12 cellular contexts compared by ENCODE assay signal in genomic region chr10:109967739-109968088, GRCh38. TPM values are rescaled to one million over a fixed set of nuclear protein-coding genes. Genes with fewer than 3 reads are reported as not detected.
DNase-seq lines count a peak whose midpoint lies in the region; ATAC-seq, FAIRE-seq and TF ChIP-seq lines count a peak whose summit lies in the region.
"Had no signal": no experiment of that assay in that cellular context is flagged by ENCODE, and none has a peak within 500 bp of the region (broad histone marks: within the 10 kb centered on the region; RNA-seq: fewer than 3 reads in every experiment).

No MANE protein-coding gene starts in this region.

- H3K4me2 ChIP-seq in GM23248 (ENCODE audit: unreplicated experiment), result peak overlapping the region; percentile 66
- peak overlapping the region; percentile 83 for H3K4me2 ChIP-seq in astrocyte (ENCODE audit: low read length)
- peak overlapping the region; percentile 79 for H3K4me2 ChIP-seq in HepG2 (ENCODE audit: low read depth, low read length)
- H3K4me2 ChIP-seq in parathyroid adenoma (ENCODE audit: low read length), result no peak overlapping the region

- TF ChIP-seq POLR2A in HepG2 (IDR thresholded peaks at IDR 0.05; ENCODE audit: insufficient read depth in 1 of 2, low read depth in 2 of 2, low read length in 2 of 2), result no peak
- TF ChIP-seq POLR2A in GM12891 (IDR thresholded peaks at IDR 0.05; ENCODE audit: low read depth, low read length), result no peak

- no peaks in the 10 kb centered on the region for H3K9me3 Mint-ChIP-seq in astrocyte (ENCODE audit: unreplicated experiment)
- H3K9me3 Mint-ChIP-seq: activated CD4-positive, alpha-beta T cell treated with anti-CD3 and anti-CD28 coated beads, Interleukin-2, amount 10 ng/mL, durations not matched to agents 7 days and 5 days had no signal

- H3K4me1 Mint-ChIP-seq in astrocyte (ENCODE audit: low read depth, unreplicated experiment), result peaks cover 24% of the 10 kb centered on the region
- H3K4me1 Mint-ChIP-seq: activated CD4-positive, alpha-beta T cell treated with anti-CD3 and anti-CD28 coated beads, Interleukin-2, amount 10 ng/mL, durations not matched to agents 7 days and 5 days had no signal

- H3K79me2 ChIP-seq in GM23248 (ENCODE audit: insufficient read depth), result no peaks in the 10 kb centered on the region
- no peaks in the 10 kb centered on the region for H3K79me2 ChIP-seq in astrocyte (ENCODE audit: insufficient read depth, low read length)
- no peaks in the 10 kb centered on the region for H3K79me2 ChIP-seq in HepG2 (ENCODE audit: insufficient read depth, low read length)
- H3K79me2 ChIP-seq in parathyroid adenoma, result no peaks in the 10 kb centered on the region

- H3K9ac ChIP-seq in GM23248, result peak overlapping the region; percentile 12; the same call in 1 of the 2 replicates
- H3K9ac ChIP-seq in astrocyte (ENCODE audit: low read length), result peak overlapping the region; percentile 74
- peak overlapping the region; percentile 29; the same call in 1 of the 2 replicates for H3K9ac ChIP-seq in HepG2 (ENCODE audit: insufficient read depth, low read depth, low read length)
- no peak overlapping the region for H3K9ac ChIP-seq in parathyroid adenoma

- H3K27ac ChIP-seq in GM23248 (peak overlapping the region; percentile 52; the same call in 1 of the 2 replicates), astrocyte (ENCODE audit: low read depth, low read length) (peak overlapping the region; percentile 83), HepG2 (ENCODE audit: extremely low read length, insufficient read depth, low read length) (peak overlapping the region; percentile 62), parathyroid adenoma (no peak overlapping the region)

- H3K4me3 ChIP-seq in GM23248, result no peak overlapping the region
- peak overlapping the region; percentile 41 for H3K4me3 ChIP-seq in astrocyte (ENCODE audit: insufficient read depth, low read depth, low read length)
- H3K4me3 ChIP-seq in HepG2 (replicated peaks in 1 of 3; ENCODE audit: insufficient read depth in 1 of 3, low read depth in 2 of 3, low read length in 3 of 3), result peak overlapping the region; percentile 41 to 56 (median 45); a peak in 3 of 6 replicates
- no peak overlapping the region for H3K4me3 ChIP-seq in parathyroid adenoma (ENCODE audit: low read depth, low read length)

- H2AFZ ChIP-seq in GM23248 (peak overlapping the region; percentile 43; the same call in 1 of the 2 replicates), astrocyte (ENCODE audit: low read depth, low read length) (no peak overlapping the region), HepG2 (ENCODE audit: low read length) (no peak overlapping the region), parathyroid adenoma (peak overlapping the region; percentile 42)

- peak; percentile 11 for ATAC-seq in HepG2
- ATAC-seq in GM18858 (IDR thresholded peaks at IDR 0.05; ENCODE audit: unreplicated experiment), result no peak

- TF ChIP-seq CTCF in astrocyte (IDR thresholded peaks at IDR 0.05; ENCODE audit: insufficient read depth, low read depth, low read length), result no peak
- TF ChIP-seq CTCF in HepG2 (CRISPR knock-in tag; IDR thresholded peaks at IDR 0.05), result no peak
- no peak for TF ChIP-seq CTCF in parathyroid adenoma (IDR thresholded peaks at IDR 0.05)

- in situ Hi-C loops in GM23248 (cut with MboI) (no loop called here), HepG2 (cut with HindIII; ENCODE audit: extremely low pct_ligation_motif_present, low pct_unique_long_range_greater_than_20kb) (loop anchor here (5.0 kb wide), 1 partner anchor 40 kb away; the partner anchor contains the start of gene ADD3)

- no peak for DNase-seq in GM23248
- no peak for DNase-seq in astrocyte (ENCODE audit: low read depth)
- DNase-seq in HepG2 (ENCODE audit: low spot score), result no peak
- no peak for DNase-seq in nucleus accumbens (lab: John Stamatoyannopoulos, UW)
- DNase-seq in GM12891 (ENCODE audit: insufficient read length, low spot score), result no peak
- DNase-seq in HT-29 (ENCODE audit: low spot score), result no peak
- DNase-seq: activated CD4-positive, alpha-beta T cell treated with anti-CD3 and anti-CD28 coated beads, Interleukin-2, amount 10 ng/mL, durations not matched to agents 7 days and 5 days; activated naive CD4-positive, alpha-beta T cell; SHP77; stimulated activated CD4-positive, alpha-beta T cell treated with anti-CD3 and anti-CD28 coated beads, Interleukin-1b, Interleukin-23, amount 100 ng/mL, for 48 hours had no signal

- no peaks in the 10 kb centered on the region for H3K36me3 ChIP-seq in GM23248 (ENCODE audit: low read depth)
- H3K36me3 ChIP-seq in astrocyte (ENCODE audit: insufficient read depth, low read length), result no peaks in the 10 kb centered on the region
- H3K36me3 ChIP-seq in HepG2 (replicated peaks in 1 of 2; ENCODE audit: control insufficient read depth in 1 of 2, insufficient read depth in 2 of 2, low read length in 2 of 2), result no peaks in the 10 kb centered on the region
- no peaks in the 10 kb centered on the region for H3K36me3 ChIP-seq in parathyroid adenoma (ENCODE audit: control insufficient read depth, insufficient read depth, low read length)

- peak overlapping the region; percentile 92 for H3K27ac Mint-ChIP-seq in astrocyte (ENCODE audit: unreplicated experiment)
- H3K27ac Mint-ChIP-seq: activated CD4-positive, alpha-beta T cell treated with anti-CD3 and anti-CD28 coated beads, Interleukin-2, amount 10 ng/mL, durations not matched to agents 7 days and 5 days had no signal

- no TSS peak for BruUV-seq in HepG2 (replicated peaks; lab: Mats Ljungman, UMichigan)

- POLR2A ChIA-PET in HepG2 (lab: Yijun Ruan, JAX), result interaction anchor here (1.0 to 1.1 kb wide), 2 partner anchors 20 to 40 kb away, joined by 3 to 4 read pairs; partner anchors contain the start of gene ADD3

- H3K9me3 ChIP-seq in GM23248 (ENCODE audit: low read depth), result no peaks in the 10 kb centered on the region
- H3K9me3 ChIP-seq in astrocyte (ENCODE audit: insufficient read depth, low read depth, low read length), result no peaks in the 10 kb centered on the region
- H3K9me3 ChIP-seq in HepG2 (ENCODE audit: low read length), result no peaks in the 10 kb centered on the region
- H3K9me3 ChIP-seq in parathyroid adenoma (ENCODE audit: control insufficient read depth, low read length), result no peaks in the 10 kb centered on the region

- H3K4me3 Mint-ChIP-seq in astrocyte (ENCODE audit: unreplicated experiment), result no peak overlapping the region
- H3K4me3 Mint-ChIP-seq: activated CD4-positive, alpha-beta T cell treated with anti-CD3 and anti-CD28 coated beads, Interleukin-2, amount 10 ng/mL, durations not matched to agents 7 days and 5 days had no signal

- no peak for TF ChIP-seq RAD21 in HepG2 (CRISPR knock-in tag; IDR thresholded peaks at IDR 0.05)

- H4K20me1 ChIP-seq in GM23248 (ENCODE audit: insufficient read depth) (no peaks in the 10 kb centered on the region), astrocyte (ENCODE audit: insufficient read depth, low read length) (no peaks in the 10 kb centered on the region), HepG2 (ENCODE audit: insufficient read depth, low read length) (no peaks in the 10 kb centered on the region)

- peaks cover 4% of the 10 kb centered on the region for H3K36me3 Mint-ChIP-seq in astrocyte (ENCODE audit: low read depth, unreplicated experiment)

- H3K4me1 ChIP-seq in GM23248 (ENCODE audit: insufficient read depth), result peaks cover 41% of the 10 kb centered on the region
- peaks cover 33% of the 10 kb centered on the region for H3K4me1 ChIP-seq in astrocyte (ENCODE audit: insufficient read depth, low read length)
- H3K4me1 ChIP-seq in HepG2 (ENCODE audit: insufficient read depth, low read length), result peaks cover 76% of the 10 kb centered on the region
- H3K4me1 ChIP-seq in parathyroid adenoma, result no peaks in the 10 kb centered on the region

- no peaks in the 10 kb centered on the region for H3K27me3 Mint-ChIP-seq in astrocyte (ENCODE audit: low read depth, unreplicated experiment)

- TF ChIP-seq EP300 in HepG2 (IDR thresholded peaks at IDR 0.05; ENCODE audit: low read depth in 2 of 2, low read length in 2 of 2) (no peak), HepG2 (CRISPR knock-in tag; IDR thresholded peaks at IDR 0.05; ENCODE audit: borderline replicate concordance) (no peak)

- CTCF ChIA-PET in HepG2 (lab: Yijun Ruan, JAX; ENCODE audit: low intra/inter-chr PET ratio, low total read pairs), result no interaction called here

- H3F3A ChIP-seq in GM23248 (ENCODE audit: insufficient read depth), result peaks cover 27% of the 10 kb centered on the region

- FAIRE-seq in astrocyte (lab: Jason Lieb, UNC), result no peak
- no peak for FAIRE-seq in HepG2 (lab: Jason Lieb, UNC)
- FAIRE-seq in GM12891 (lab: Jason Lieb, UNC), result no peak

- no peaks in the 10 kb centered on the region for H3K9me2 ChIP-seq in GM23248 (ENCODE audit: insufficient read depth)

- no peaks in the 10 kb centered on the region for H3K27me3 ChIP-seq in GM23248 (replicated peaks; ENCODE audit: insufficient read depth)
- no peaks in the 10 kb centered on the region for H3K27me3 ChIP-seq in astrocyte (ENCODE audit: insufficient read depth, low read length)
- no peaks in the 10 kb centered on the region for H3K27me3 ChIP-seq in HepG2 (ENCODE audit: control insufficient read depth in 1 of 2, insufficient read depth in 2 of 2, low read length in 2 of 2)
- H3K27me3 ChIP-seq in parathyroid adenoma (ENCODE audit: control insufficient read depth, insufficient read depth, low read length), result no peaks in the 10 kb centered on the region

- intact Hi-C loops in HepG2 (cut with micrococcal nuclease; ENCODE audit: unreplicated experiment), result loop anchor here (2.0 to 10.0 kb wide), 3 partner anchors 39 to 147 kb away; partner anchors contain the start of gene ADD3

RNA-seq across cellular contexts. Expression of gene ADD3, which starts 40.1 kb away (rescaled TPM):
- 128 and 1,101 TPM in 2 replicates for total RNA-seq in GM23248 (2014; rRNA removed; shearing (Covaris generic))
- 129 and 133 TPM in 2 replicates for polyA plus RNA-seq in GM23248 (2016; fragmentation: Nextera tagmentation; extraction: Ambion mirVana)
- 127 and 148 TPM in 2 replicates for total RNA-seq in astrocyte
- 57.5 and 70.2 TPM in 2 replicates for total RNA-seq in HepG2 (2016; rRNA removed; fragmentation: Illumina TruSeq; extraction: Trizol)
- total RNA-seq in HepG2 (2016; cell fraction: cytosol; rRNA removed; fragmentation: Illumina TruSeq; extraction: Trizol; ENCODE audit: low read depth), result 23.9 and 30.3 TPM in 2 replicates
- 57.4 and 65.2 TPM in 2 replicates for total RNA-seq in HepG2 (2016; cell fraction: insoluble cytoplasmic fraction; rRNA removed; fragmentation: Illumina TruSeq; extraction: Trizol)
- total RNA-seq in HepG2 (2016; cell fraction: membrane; rRNA removed; fragmentation: Illumina TruSeq; extraction: Trizol), result 25.0 and 26.6 TPM in 2 replicates
- 41.3 and 58.5 TPM in 2 replicates for total RNA-seq in HepG2 (2016; cell fraction: nucleus; rRNA removed; fragmentation: Illumina TruSeq; extraction: Trizol)
- 40.0 and 44.7 TPM in 2 replicates for polyA plus RNA-seq in HepG2 (2011; rRNA removed)
- 33.8 and 59.5 TPM in 2 replicates for polyA plus RNA-seq in HepG2 (2011; cell fraction: cytosol; rRNA removed)
- 62.7 and 102 TPM in 2 replicates for polyA plus RNA-seq in HepG2 (2011; cell fraction: nucleus; rRNA removed)
- polyA plus RNA-seq in HepG2 (2012), result 29.2 and 48.3 TPM in 2 replicates
- polyA plus RNA-seq in HepG2 (2016; cell fraction: cytosol; fragmentation: Illumina TruSeq; extraction: Trizol; ENCODE audit: low read depth), result 1.4 and 1.6 TPM in 2 replicates
- polyA plus RNA-seq in HepG2 (2016; cell fraction: insoluble cytoplasmic fraction; fragmentation: Illumina TruSeq; extraction: Trizol; ENCODE audit: low read depth), result 44.7 and 44.8 TPM in 2 replicates
- 5.5 and 6.0 TPM in 2 replicates for polyA plus RNA-seq in HepG2 (2016; cell fraction: membrane; fragmentation: Illumina TruSeq; extraction: Trizol; ENCODE audit: low read depth)
- 53.5 and 57.5 TPM in 2 replicates for polyA plus RNA-seq in HepG2 (2016; cell fraction: nucleus; fragmentation: Illumina TruSeq; extraction: Trizol; ENCODE audit: insufficient read depth, low read depth)
- 41.0 and 60.2 TPM in 2 replicates for polyA minus RNA-seq in HepG2 (2011; rRNA and poly(A)+ RNA removed; ENCODE audit: low replicate concordance)
- polyA minus RNA-seq in HepG2 (2011; cell fraction: cytosol; rRNA and poly(A)+ RNA removed), result 34.7 and 44.4 TPM in 2 replicates
- polyA minus RNA-seq in HepG2 (2011; cell fraction: nucleus; rRNA and poly(A)+ RNA removed), result 91.9 and 114 TPM in 2 replicates
- polyA plus RNA-seq in GM12891 (2012; ENCODE audit: low read depth, missing spikeins), result 18.9 TPM
- 63.0 and 73.6 TPM in 2 replicates for total RNA-seq in HT-29 (2014; rRNA removed; shearing (Covaris generic))

RNA-seq across cellular contexts. Expression of gene XPNPEP1, which starts 44.4 kb away (rescaled TPM):
- 108 and 115 TPM in 2 replicates for total RNA-seq in GM23248 (2014; rRNA removed; shearing (Covaris generic))
- polyA plus RNA-seq in GM23248 (2016; fragmentation: Nextera tagmentation; extraction: Ambion mirVana) (48.1 and 48.2 TPM in 2 replicates), HepG2 (2011; rRNA removed) (55.5 and 76.1 TPM in 2 replicates)
- total RNA-seq in astrocyte (100 and 104 TPM in 2 replicates), HepG2 (2016; rRNA removed; fragmentation: Illumina TruSeq; extraction: Trizol) (28.4 and 30.3 TPM in 2 replicates)
- total RNA-seq in HepG2 (2016; cell fraction: cytosol; rRNA removed; fragmentation: Illumina TruSeq; extraction: Trizol; ENCODE audit: low read depth), result 4.1 and 5.8 TPM in 2 replicates
- total RNA-seq in HepG2 (2016; cell fraction: insoluble cytoplasmic fraction; rRNA removed; fragmentation: Illumina TruSeq; extraction: Trizol), result 29.5 and 30.7 TPM in 2 replicates
- 12.3 and 13.8 TPM in 2 replicates for total RNA-seq in HepG2 (2016; cell fraction: membrane; rRNA removed; fragmentation: Illumina TruSeq; extraction: Trizol)
- 39.8 and 40.1 TPM in 2 replicates for total RNA-seq in HepG2 (2016; cell fraction: nucleus; rRNA removed; fragmentation: Illumina TruSeq; extraction: Trizol)
- polyA plus RNA-seq in HepG2 (2011; cell fraction: cytosol; rRNA removed), result 65.7 and 89.1 TPM in 2 replicates
- polyA plus RNA-seq in HepG2 (2011; cell fraction: nucleus; rRNA removed), result 262 and 282 TPM in 2 replicates
- polyA plus RNA-seq in HepG2 (2012), result 18.0 and 24.0 TPM in 2 replicates
- polyA plus RNA-seq in HepG2 (2016; cell fraction: cytosol; fragmentation: Illumina TruSeq; extraction: Trizol; ENCODE audit: low read depth), result 2.7 and 2.8 TPM in 2 replicates
- 25.0 and 28.1 TPM in 2 replicates for polyA plus RNA-seq in HepG2 (2016; cell fraction: insoluble cytoplasmic fraction; fragmentation: Illumina TruSeq; extraction: Trizol; ENCODE audit: low read depth)
- 6.2 and 7.9 TPM in 2 replicates for polyA plus RNA-seq in HepG2 (2016; cell fraction: membrane; fragmentation: Illumina TruSeq; extraction: Trizol; ENCODE audit: low read depth)
- polyA plus RNA-seq in HepG2 (2016; cell fraction: nucleus; fragmentation: Illumina TruSeq; extraction: Trizol; ENCODE audit: insufficient read depth, low read depth), result 37.8 and 41.4 TPM in 2 replicates
- 225 and 394 TPM in 2 replicates for polyA minus RNA-seq in HepG2 (2011; rRNA and poly(A)+ RNA removed; ENCODE audit: low replicate concordance)
- 40.2 and 54.6 TPM in 2 replicates for polyA minus RNA-seq in HepG2 (2011; cell fraction: cytosol; rRNA and poly(A)+ RNA removed)
- polyA minus RNA-seq in HepG2 (2011; cell fraction: nucleus; rRNA and poly(A)+ RNA removed), result 110 and 137 TPM in 2 replicates
- polyA plus RNA-seq in GM12891 (2012; ENCODE audit: low read depth, missing spikeins), result 40.8 TPM
- 192 and 240 TPM in 2 replicates for total RNA-seq in HT-29 (2014; rRNA removed; shearing (Covaris generic))

Comparison
In these comparisons a context has a peak if more than half of its experiments do, and no peak if none do; other contexts are left out.
1. H2AFZ ChIP-seq: peak in GM23248 (single experiment) and parathyroid adenoma (single experiment); none in astrocyte (single experiment) and HepG2 (single experiment).
2. H3K4me3 ChIP-seq: peak in astrocyte (single experiment) and HepG2 (3 of 3); none in GM23248 (single experiment) and parathyroid adenoma (single experiment).